Comparison of ENCODE assay signal across 8 cellular contexts in the genomic region with DNA sequence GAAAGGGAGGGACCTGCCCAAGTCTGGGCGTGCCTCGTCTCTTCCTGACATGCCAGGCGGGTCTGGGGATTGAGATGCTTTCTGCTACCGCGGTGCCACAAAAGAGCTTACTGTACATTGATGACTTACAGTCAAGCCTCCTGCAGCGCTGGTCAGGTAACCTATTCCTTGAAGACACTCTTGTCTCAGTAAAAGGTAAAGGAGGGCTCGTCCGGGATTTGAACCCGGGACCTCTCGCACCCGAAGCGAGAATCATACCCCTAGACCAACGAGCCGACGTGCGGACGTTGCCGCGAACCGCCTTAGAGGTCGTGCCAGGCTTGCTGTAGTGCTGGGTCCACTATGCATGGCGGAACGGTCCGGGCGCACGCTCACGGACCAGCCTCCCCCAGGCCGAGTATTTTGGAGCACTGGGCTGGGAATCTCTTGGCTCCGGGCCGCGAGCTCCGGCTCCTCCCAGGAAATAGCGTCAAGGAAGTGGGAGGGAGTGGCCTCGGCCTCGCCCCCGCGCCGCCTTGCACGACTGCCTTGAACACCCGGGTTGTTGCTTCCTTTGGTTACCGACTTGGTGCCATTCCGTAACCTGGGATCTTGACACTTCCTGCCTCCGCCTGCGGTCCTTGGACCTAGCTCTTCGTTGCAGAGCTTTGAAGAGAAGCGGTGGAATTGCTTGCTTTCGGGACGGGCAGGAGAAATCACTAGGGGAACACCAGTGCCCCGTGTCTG. TPM values are rescaled to one million over a fixed set of nuclear protein-coding genes. Genes with fewer than 3 reads are reported as not detected.
A peak's percentile ranks its signal among the peaks of the same experiment; 100 is the strongest.
DNase-seq lines count a peak whose midpoint lies in the region; ATAC-seq and TF ChIP-seq lines count a peak whose summit lies in the region.

No MANE protein-coding gene starts in this region.

- H3K4me1 Mint-ChIP-seq in natural killer cell: peaks cover 53 to 59% of the 10 kb centered on the region in 2 donors
- peaks cover 52 to 60% of the 10 kb centered on the region in 2 donors for H3K4me1 Mint-ChIP-seq in stimulated activated naive B cell treated with anti-CD40 and anti-IgM and Interleukin-4, amounts not matched to agents 10 μg/mL and 1 μg/mL and 100 μg/mL, for 72 hours

- H3K9me3 Mint-ChIP-seq in natural killer cell: peaks cover 0 to 4% of the 10 kb centered on the region in 2 donors
- H3K9me3 Mint-ChIP-seq in stimulated activated naive B cell treated with anti-CD40 and anti-IgM and Interleukin-4, amounts not matched to agents 10 μg/mL and 1 μg/mL and 100 μg/mL, for 72 hours: peaks cover 0 to 3% of the 10 kb centered on the region in 2 donors

- peaks cover 7% of the 10 kb centered on the region for H3K36me3 Mint-ChIP-seq in natural killer cell
- H3K36me3 Mint-ChIP-seq in stimulated activated naive B cell treated with anti-CD40 and anti-IgM and Interleukin-4, amounts not matched to agents 10 μg/mL and 1 μg/mL and 100 μg/mL, for 72 hours: peaks cover 33 to 50% of the 10 kb centered on the region in 2 donors

- H3K4me3 ChIP-seq in fibroblast of mammary gland (ENCODE audit: control insufficient read depth, low read depth, low read length): peak overlapping the region; percentile 72

- peaks cover 8 to 9% of the 10 kb centered on the region in 2 donors for H3K27me3 Mint-ChIP-seq in natural killer cell (ENCODE audit: low read depth in 2 of 2)
- H3K27me3 Mint-ChIP-seq in stimulated activated naive B cell treated with anti-CD40 and anti-IgM and Interleukin-4, amounts not matched to agents 10 μg/mL and 1 μg/mL and 100 μg/mL, for 72 hours: peaks cover 12 to 27% of the 10 kb centered on the region in 2 donors

- DNase-seq in DMS53 (lab: John Stamatoyannopoulos, UW) (peak; percentile 97), KBM-7 (peak; percentile 97), RKO (ENCODE audit: low spot score) (peak; percentile 97), fibroblast of mammary gland (ENCODE audit: low read depth) (peak; percentile 95), natural killer cell (peak; percentile 96)
- DNase-seq in activated T-helper 1 cell treated with anti-CD3 and anti-CD28 coated beads, Interleukin-2, amount 50 U/mL, for 16 hours (ENCODE audit: low read depth in 1 of 2, low spot score in 1 of 2): peak; percentile 78
- peak; percentile 90 for DNase-seq in stimulated activated naive B cell treated with anti-CD40 and anti-IgM and Interleukin-4, amounts not matched to agents 10 μg/mL and 1 μg/mL and 100 μg/mL, for 72 hours

- peak; percentile 32 for ATAC-seq in GM21576 (IDR thresholded peaks at IDR 0.05; ENCODE audit: unreplicated experiment)
- ATAC-seq in natural killer cell: peak; percentile 39 to 64 (median 58)
- ATAC-seq in stimulated activated naive B cell treated with anti-CD40 and anti-IgM and Interleukin-4, amounts not matched to agents 10 μg/mL and 1 μg/mL and 100 μg/mL, for 72 hours (replicated peaks): peak; percentile 51 to 62

- intact Hi-C loops in natural killer cell (cut with micrococcal nuclease): loop anchor here (1.0 to 2.0 kb wide), 4 partner anchors 25 to 102 kb away; no protein-coding TSS in a partner anchor

- in situ Hi-C loops in KBM-7 (cut with MboI; ENCODE audit: low pct_unique_long_range_greater_than_20kb, low sequenced_read_pairs): no loop called here

- no peak for TF ChIP-seq CTCF in fibroblast of mammary gland (conservative IDR thresholded peaks at IDR 0.05; ENCODE audit: control insufficient read depth, insufficient read depth, low read depth, low read length)
- no peak for TF ChIP-seq CTCF in natural killer cell (IDR thresholded peaks at IDR 0.05)

- H3K27ac Mint-ChIP-seq in natural killer cell: peak overlapping the region; percentile 100
- H3K27ac Mint-ChIP-seq in stimulated activated naive B cell treated with anti-CD40 and anti-IgM and Interleukin-4, amounts not matched to agents 10 μg/mL and 1 μg/mL and 100 μg/mL, for 72 hours: peak overlapping the region; percentile 100

- H3K4me3 Mint-ChIP-seq in natural killer cell: peak overlapping the region; percentile 99
- H3K4me3 Mint-ChIP-seq in stimulated activated naive B cell treated with anti-CD40 and anti-IgM and Interleukin-4, amounts not matched to agents 10 μg/mL and 1 μg/mL and 100 μg/mL, for 72 hours: peak overlapping the region; percentile 89 to 99

RNA-seq across cellular contexts. Expression of a gene that starts 12.4 kb away (rescaled TPM):
- 1 to 10 TPM; 2.1 to 4.8 (median 4.1) TPM for total RNA-seq in natural killer cell

RNA-seq across cellular contexts. Expression of a gene that starts 25.1 kb away (rescaled TPM):
- total RNA-seq in natural killer cell: 100 to 1,000 TPM; 192 to 251 (median 237) TPM

RNA-seq across cellular contexts. Expression of a gene that starts 26.3 kb away (rescaled TPM):
- total RNA-seq in natural killer cell: 10 to 100 TPM; 23.6 to 30.0 (median 24.0) TPM

RNA-seq across cellular contexts. Expression of a gene that starts 32.8 kb away (rescaled TPM):
- total RNA-seq in natural killer cell: 10 to 100 TPM; 10.2 to 15.6 (median 11.6) TPM

RNA-seq across cellular contexts. Expression of a gene that starts 46.6 kb away (rescaled TPM):
- 100 to 1,000 TPM in 1 of 3 donors, 10 to 100 TPM in 2; 48.9 to 101 (median 96.1) TPM for total RNA-seq in natural killer cell

Comparison
In these comparisons a context has a peak if more than half of its experiments do, and no peak if none do; other contexts are left out.
1. Peak in every context shown above with its lines: DNase-seq, ATAC-seq and H3K4me3 ChIP-seq.